13 cellular contexts compared by ENCODE assay signal in genomic region chr5:132480546-132481242, GRCh38. TPM values are rescaled to one million over a fixed set of nuclear protein-coding genes. Genes with fewer than 3 reads are reported as not detected.
DNase-seq lines count a peak whose midpoint lies in the region; ATAC-seq and TF ChIP-seq lines count a peak whose summit lies in the region.
"Had no signal": no experiment of that assay in that cellular context is flagged by ENCODE, and none has a peak within 500 bp of the region (broad histone marks: within the 10 kb centered on the region; RNA-seq: fewer than 3 reads in every experiment).

No MANE protein-coding gene starts in this region.

- H3K4me1 Mint-ChIP-seq in CD8-positive, alpha-beta T cell (ENCODE audit: low read depth), result peaks cover 74% of the 10 kb centered on the region
- H3K4me1 Mint-ChIP-seq in activated T-helper 1 cell treated with anti-CD3 and anti-CD28 coated beads, Interleukin-12 subunit alpha, Interleukin-12 subunit beta, Interleukin-2, Interleukin-4 antibody, amounts not matched to agents 30 ng/mL and 10 ng/mL and 1 ng/mL, durations not matched to agents 14 hours and 24 hours and 36 hours (ENCODE audit: low read depth), result peaks cover 68% of the 10 kb centered on the region
- peaks cover 36 to 91% (median 81%) of the 10 kb centered on the region in 4 donors for H3K4me1 Mint-ChIP-seq in naive thymus-derived CD8-positive, alpha-beta T cell
- peaks cover 4% of the 10 kb centered on the region for H3K4me1 Mint-ChIP-seq in progenitor cell of endocrine pancreas (ENCODE audit: low read depth)

- H3K36me3 Mint-ChIP-seq in CD8-positive, alpha-beta T cell, result peaks cover 40% of the 10 kb centered on the region
- H3K36me3 Mint-ChIP-seq in activated T-helper 1 cell treated with anti-CD3 and anti-CD28 coated beads, Interleukin-12 subunit alpha, Interleukin-12 subunit beta, Interleukin-2, Interleukin-4 antibody, amounts not matched to agents 30 ng/mL and 10 ng/mL and 1 ng/mL, durations not matched to agents 14 hours and 24 hours and 36 hours (ENCODE audit: low read depth), result peaks cover 28% of the 10 kb centered on the region
- peaks cover 0 to 47% (median 12%) of the 10 kb centered on the region in 3 donors for H3K36me3 Mint-ChIP-seq in naive thymus-derived CD8-positive, alpha-beta T cell
- H3K36me3 Mint-ChIP-seq in progenitor cell of endocrine pancreas (ENCODE audit: insufficient read depth), result no peaks in the 10 kb centered on the region

- no peak overlapping the region for H3K4me3 ChIP-seq in CD8-positive, alpha-beta T cell (ENCODE audit: low read depth, low read length)
- H3K4me3 ChIP-seq in IMR-90 (ENCODE audit: insufficient read depth, low read depth, low read length), result no peak overlapping the region
- H3K4me3 ChIP-seq: lower lobe of right lung had no signal

- TF ChIP-seq RAD21 in IMR-90 (IDR thresholded peaks at IDR 0.05; ENCODE audit: low read length), result no peak

- peaks cover 64% of the 10 kb centered on the region for H3K4me1 ChIP-seq in CD8-positive, alpha-beta T cell (ENCODE audit: insufficient read depth, low read length)
- H3K4me1 ChIP-seq in IMR-90 (ENCODE audit: control insufficient read depth, insufficient read depth, low read length), result no peaks in the 10 kb centered on the region

- H3K9me3 Mint-ChIP-seq in CD8-positive, alpha-beta T cell, result no peaks in the 10 kb centered on the region
- no peaks in the 10 kb centered on the region for H3K9me3 Mint-ChIP-seq in activated T-helper 1 cell treated with anti-CD3 and anti-CD28 coated beads, Interleukin-12 subunit alpha, Interleukin-12 subunit beta, Interleukin-2, Interleukin-4 antibody, amounts not matched to agents 30 ng/mL and 10 ng/mL and 1 ng/mL, durations not matched to agents 14 hours and 24 hours and 36 hours
- no peaks in the 10 kb centered on the region for H3K9me3 Mint-ChIP-seq in naive thymus-derived CD8-positive, alpha-beta T cell
- H3K9me3 Mint-ChIP-seq in progenitor cell of endocrine pancreas (ENCODE audit: low read depth), result no peaks in the 10 kb centered on the region

- no peak overlapping the region for H4K91ac ChIP-seq in IMR-90 (ENCODE audit: insufficient read depth, low read depth, low read length)

- no peak overlapping the region for H3K23ac ChIP-seq in IMR-90 (ENCODE audit: low read depth, low read length)

- H3K14ac ChIP-seq in IMR-90 (replicated peaks; ENCODE audit: low read depth, low read length), result no peak overlapping the region

- intact Hi-C loops in CD8-positive, alpha-beta T cell (cut with DNase I, micrococcal nuclease), result no loop called here
- intact Hi-C loops in IMR-90 (cut with micrococcal nuclease), result no loop called here
- intact Hi-C loops in activated T-helper 1 cell treated with anti-CD3 and anti-CD28 coated beads, Interleukin-12 subunit alpha, Interleukin-12 subunit beta, Interleukin-2, Interleukin-4 antibody, amounts not matched to agents 30 ng/mL and 10 ng/mL and 1 ng/mL, durations not matched to agents 14 hours and 24 hours and 36 hours (cut with micrococcal nuclease), result no loop called here

- no peak overlapping the region for H2AFZ ChIP-seq in IMR-90 (replicated peaks; ENCODE audit: low read length, poor library complexity)

- no peak overlapping the region for H3K56ac ChIP-seq in IMR-90 (ENCODE audit: extremely low read depth, insufficient read depth, low read length)

- H3K79me1 ChIP-seq in IMR-90 (ENCODE audit: low read depth in 1 of 2, low read length in 2 of 2), result peaks cover 8 to 28% of the 10 kb centered on the region in 2 experiments; a peak in 3 of 4 replicates

- H2BK15ac ChIP-seq in IMR-90 (ENCODE audit: low read depth, low read length), result no peak overlapping the region

- H3K4me2 ChIP-seq in IMR-90 (ENCODE audit: low read depth, low read length), result no peak overlapping the region

- H4K5ac ChIP-seq in IMR-90 (ENCODE audit: low read depth, low read length), result no peak overlapping the region

- 96% methylated on average over 4 of the region's 8 CpGs; no CpG with 5 or more reads in 1 of the 2 experiments for WGBS in IMR-90 (ENCODE audit: extremely low coverage in 2 of 2, insufficient read length in 1 of 2), 2 experiments

- POLR2A ChIA-PET in CD8-positive, alpha-beta T cell (lab: Charles Lee), result interaction anchor here (0.7 to 21.8 kb wide), 13 partner anchors 9 to 488 kb away, joined by 3 to 391 read pairs (median 6); partner anchors contain the start of gene IRF1
- POLR2A ChIA-PET in IMR-90 (lab: Charles Lee; ENCODE audit: unreplicated experiment), result interaction anchor here (0.6 to 1.1 kb wide), 2 partner anchors 10 to 42 kb away, joined by 3 read pairs; no protein-coding TSS in a partner anchor
- POLR2A ChIA-PET in naive thymus-derived CD8-positive, alpha-beta T cell (lab: Charles Lee), result interaction anchor here (0.6 to 23.2 kb wide), 12 partner anchors 5 to 86 kb away, joined by 3 to 648 read pairs (median 16); partner anchors contain the start of gene IRF1

- no peak overlapping the region for H2AK5ac ChIP-seq in IMR-90 (ENCODE audit: low read depth, low read length)

- no peaks in the 10 kb centered on the region for H3K27me3 Mint-ChIP-seq in CD8-positive, alpha-beta T cell (ENCODE audit: low read depth)
- no peaks in the 10 kb centered on the region for H3K27me3 Mint-ChIP-seq in activated T-helper 1 cell treated with anti-CD3 and anti-CD28 coated beads, Interleukin-12 subunit alpha, Interleukin-12 subunit beta, Interleukin-2, Interleukin-4 antibody, amounts not matched to agents 30 ng/mL and 10 ng/mL and 1 ng/mL, durations not matched to agents 14 hours and 24 hours and 36 hours (ENCODE audit: insufficient read depth)
- no peaks in the 10 kb centered on the region for H3K27me3 Mint-ChIP-seq in naive thymus-derived CD8-positive, alpha-beta T cell
- no peaks in the 10 kb centered on the region for H3K27me3 Mint-ChIP-seq in progenitor cell of endocrine pancreas

- in situ Hi-C loops in IMR-90 (cut with MboI; ENCODE audit: low sequenced_read_pairs), result loop anchor here (25.0 kb wide), 1 partner anchor 393 kb away; no protein-coding TSS in a partner anchor

- CTCF ChIA-PET in CD8-positive, alpha-beta T cell (lab: Charles Lee), result interaction anchor here (0.8 to 5.6 kb wide), 14 partner anchors 9 to 94 kb away, joined by 3 to 61 read pairs (median 8); partner anchors contain the start of gene IRF1
- CTCF ChIA-PET in IMR-90 (lab: Yijun Ruan, JAX), result interaction anchor here (1.2 kb wide), 1 partner anchor 10 kb away, joined by 6 read pairs; the partner anchor contains the start of gene IRF1

- TF ChIP-seq POLR2A in IMR-90 (IDR thresholded peaks at IDR 0.05; ENCODE audit: low read depth, low read length), result peak; percentile 1; the same call in 1 of the 2 replicates

- dilution Hi-C loops in IMR-90 (cut with HindIII; ENCODE audit: low sequenced_read_pairs, unreplicated experiment), result no loop called here

- no peak overlapping the region for H2BK20ac ChIP-seq in IMR-90 (ENCODE audit: low read depth, low read length)

- H3K9ac ChIP-seq in IMR-90 (ENCODE audit: low read depth, low read length), result no peak overlapping the region

- H3K27me3 ChIP-seq in CD8-positive, alpha-beta T cell (ENCODE audit: insufficient read depth, low read length), result no peaks in the 10 kb centered on the region
- H3K27me3 ChIP-seq in IMR-90 (ENCODE audit: control insufficient read depth, insufficient read depth, low read length), result no peaks in the 10 kb centered on the region

- no peak for ATAC-seq in CD8-positive, alpha-beta T cell
- ATAC-seq in IMR-90 (ENCODE audit: low read depth), result no peak
- peak in 1 of 2 donors; percentile 1 for ATAC-seq in naive thymus-derived CD8-positive, alpha-beta T cell
- ATAC-seq in GM21825 (IDR thresholded peaks at IDR 0.05; ENCODE audit: unreplicated experiment), result no peak
- ATAC-seq: lower lobe of right lung had no signal

- peak overlapping the region; percentile 91 for H3K27ac Mint-ChIP-seq in CD8-positive, alpha-beta T cell
- H3K27ac Mint-ChIP-seq in activated T-helper 1 cell treated with anti-CD3 and anti-CD28 coated beads, Interleukin-12 subunit alpha, Interleukin-12 subunit beta, Interleukin-2, Interleukin-4 antibody, amounts not matched to agents 30 ng/mL and 10 ng/mL and 1 ng/mL, durations not matched to agents 14 hours and 24 hours and 36 hours, result peak overlapping the region; percentile 69
- H3K27ac Mint-ChIP-seq in naive thymus-derived CD8-positive, alpha-beta T cell, result peak overlapping the region; percentile 8 to 98 (median 91)
- no peak overlapping the region for H3K27ac Mint-ChIP-seq in progenitor cell of endocrine pancreas

- no TSS peak for BruUV-seq in IMR-90 (replicated peaks; lab: Mats Ljungman, UMichigan)

- H3K9me3 ChIP-seq in CD8-positive, alpha-beta T cell (ENCODE audit: low read length), result no peaks in the 10 kb centered on the region
- H3K9me3 ChIP-seq in IMR-90 (ENCODE audit: control insufficient read depth, insufficient read depth, low read length), result no peaks in the 10 kb centered on the region
- H3K9me3 ChIP-seq: lower lobe of right lung had no signal

- no peak overlapping the region for H2AK9ac ChIP-seq in IMR-90 (replicated peaks; ENCODE audit: low read depth, low read length, poor library complexity)

- peaks cover 38% of the 10 kb centered on the region for H3K36me3 ChIP-seq in CD8-positive, alpha-beta T cell (ENCODE audit: insufficient read depth, low read length)
- H3K36me3 ChIP-seq in IMR-90 (ENCODE audit: control insufficient read depth, insufficient read depth, low read length), result peaks cover 28% of the 10 kb centered on the region

- no peak overlapping the region for H3K18ac ChIP-seq in IMR-90 (ENCODE audit: low read depth, low read length)

- no peak overlapping the region for H2BK5ac ChIP-seq in IMR-90 (ENCODE audit: low read depth, low read length, poor library complexity, severe bottlenecking)

- H2BK120ac ChIP-seq in IMR-90 (ENCODE audit: low read depth, low read length), result no peak overlapping the region

- no peak overlapping the region for H4K8ac ChIP-seq in IMR-90 (ENCODE audit: low read depth in 2 of 2, low read length in 2 of 2)

- 0 out of 2 replicates have a peak, but pooled peaks cover 2% of the 10 kb centered on the region for H4K20me1 ChIP-seq in IMR-90 (ENCODE audit: insufficient read depth, low read length)

- H3K4me3 Mint-ChIP-seq in CD8-positive, alpha-beta T cell, result no peak overlapping the region
- no peak overlapping the region for H3K4me3 Mint-ChIP-seq in activated T-helper 1 cell treated with anti-CD3 and anti-CD28 coated beads, Interleukin-12 subunit alpha, Interleukin-12 subunit beta, Interleukin-2, Interleukin-4 antibody, amounts not matched to agents 30 ng/mL and 10 ng/mL and 1 ng/mL, durations not matched to agents 14 hours and 24 hours and 36 hours
- H3K4me3 Mint-ChIP-seq in naive thymus-derived CD8-positive, alpha-beta T cell, result peak overlapping the region in 5 of 10 donors; percentile 14 to 37 (median 22)
- no peak overlapping the region for H3K4me3 Mint-ChIP-seq in progenitor cell of endocrine pancreas (ENCODE audit: low read depth)

- peak in 2 of 7 experiments; percentile 18 to 51 for DNase-seq in CD8-positive, alpha-beta T cell
- no peak for DNase-seq in IMR-90
- no peak for DNase-seq in activated T-helper 1 cell treated with anti-CD3 and anti-CD28 coated beads, Interleukin-12 subunit alpha, Interleukin-12 subunit beta, Interleukin-2, Interleukin-4 antibody, amounts not matched to agents 30 ng/mL and 10 ng/mL and 1 ng/mL, durations not matched to agents 14 hours and 24 hours and 36 hours (ENCODE audit: low spot score)
- DNase-seq in naive thymus-derived CD8-positive, alpha-beta T cell, result peak in 1 of 10 donors; percentile 34
- DNase-seq in NCI-H748 (lab: John Stamatoyannopoulos, UW; ENCODE audit: unreplicated experiment), result no peak
- no peak for DNase-seq in progenitor cell of endocrine pancreas (ENCODE audit: low spot score, unreplicated experiment)
- no peak for DNase-seq in HuH-7.5 (ENCODE audit: low spot score)
- DNase-seq: C1 segment of cervical spinal cord, GF-D8, lower lobe of right lung, T1000 had no signal

- no peak overlapping the region for H3K4ac ChIP-seq in IMR-90 (ENCODE audit: low read depth, low read length)

- H3K27ac ChIP-seq in CD8-positive, alpha-beta T cell (ENCODE audit: low read depth, low read length), result no peak overlapping the region
- no peak overlapping the region for H3K27ac ChIP-seq in IMR-90 (ENCODE audit: insufficient read depth, low read length)
- H3K27ac ChIP-seq: epithelial cell of prostate had no signal

- H3K9me1 ChIP-seq in IMR-90 (ENCODE audit: insufficient read depth, low read length), result peaks cover 22% of the 10 kb centered on the region; the same call in 1 of the 2 replicates

- TF ChIP-seq CTCF in CD8-positive, alpha-beta T cell (IDR thresholded peaks at IDR 0.05), result no peak
- TF ChIP-seq CTCF in IMR-90 (conservative IDR thresholded peaks at IDR 0.05; ENCODE audit: low read depth, low read length), result no peak
- no peak for TF ChIP-seq CTCF in progenitor cell of endocrine pancreas (IDR thresholded peaks at IDR 0.05; ENCODE audit: unreplicated experiment)

RNA-seq across cellular contexts. Expression of gene IRF1, which starts 9.9 kb away (rescaled TPM):
- 1,000 to 10,000 TPM; 1,214 to 1,250 TPM for total RNA-seq in CD8-positive, alpha-beta T cell
- total RNA-seq in IMR-90 (2012; rRNA removed), result 6.9 and 11.1 TPM in 2 replicates
- 16.5 and 18.9 TPM in 2 replicates for polyA plus RNA-seq in IMR-90 (2012; rRNA removed)
- 13.2 and 15.9 TPM in 2 replicates for polyA plus RNA-seq in IMR-90 (2012; cell fraction: cytosol; rRNA removed)
- polyA plus RNA-seq in IMR-90 (2012; cell fraction: nucleus; rRNA removed; ENCODE audit: low replicate concordance), result 25.7 and 30.6 TPM in 2 replicates
- total RNA-seq in activated T-helper 1 cell treated with anti-CD3 and anti-CD28 coated beads, Interleukin-12 subunit alpha, Interleukin-12 subunit beta, Interleukin-2, Interleukin-4 antibody, amounts not matched to agents 30 ng/mL and 10 ng/mL and 1 ng/mL, durations not matched to agents 14 hours and 24 hours and 36 hours, result 190 and 198 TPM in 2 replicates
- 100 to 1,000 TPM; 116 to 127 TPM for total RNA-seq in naive thymus-derived CD8-positive, alpha-beta T cell
- polyA plus RNA-seq in naive thymus-derived CD8-positive, alpha-beta T cell, result 100 to 1,000 TPM; 108 to 218 (median 141) TPM
- 2.3 and 4.1 TPM in 2 replicates for total RNA-seq in progenitor cell of endocrine pancreas
